Comparison of ENCODE assay signal across 11 cellular contexts in the genomic region with DNA sequence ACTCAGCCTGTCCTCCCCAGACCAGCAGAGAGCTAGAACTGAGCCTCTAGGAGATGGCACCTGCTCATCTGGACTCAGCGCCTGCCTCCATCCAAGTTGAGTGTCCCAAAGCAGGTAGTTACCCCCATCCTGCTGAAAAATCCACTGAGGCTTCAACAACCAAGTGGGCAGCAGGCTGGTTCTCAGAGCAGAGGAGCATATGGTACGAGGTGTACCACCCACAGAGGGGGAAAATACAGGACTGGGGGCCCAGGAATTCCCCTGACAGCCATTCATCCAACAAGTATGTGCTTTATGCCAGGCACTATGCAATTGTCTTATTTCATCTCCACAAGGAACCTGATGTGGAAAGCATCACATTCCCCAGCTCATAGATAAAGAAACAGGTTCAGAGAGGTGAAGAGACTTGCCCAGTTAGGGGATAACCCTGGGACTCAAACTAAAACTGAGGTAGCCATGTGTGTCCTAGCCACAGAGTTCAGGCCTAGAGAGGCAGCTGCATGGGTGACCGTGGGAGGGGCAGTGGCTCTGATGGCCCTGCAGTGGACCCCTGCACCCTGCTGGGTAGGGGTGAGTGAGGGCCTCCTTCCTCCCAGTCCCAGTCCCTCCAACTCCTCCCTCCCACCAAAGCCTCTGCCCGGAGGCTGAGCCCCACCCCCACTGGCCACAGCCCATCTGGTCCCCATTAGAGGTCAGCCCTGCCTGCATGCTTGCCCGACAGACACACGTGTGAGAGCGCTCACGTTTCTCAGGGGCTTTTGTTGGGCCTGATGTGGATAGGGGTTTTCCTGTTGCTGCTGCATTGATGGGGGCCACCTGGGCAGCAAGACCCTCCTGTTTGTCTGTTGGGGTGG. TPM values are rescaled to one million over a fixed set of nuclear protein-coding genes. Genes with fewer than 3 reads are reported as not detected.
DNase-seq lines count a peak whose midpoint lies in the region; ATAC-seq, FAIRE-seq and TF ChIP-seq lines count a peak whose summit lies in the region.
"Had no signal": no experiment of that assay in that cellular context is flagged by ENCODE, and none has a peak within 500 bp of the region (broad histone marks: within the 10 kb centered on the region; RNA-seq: fewer than 3 reads in every experiment).

No MANE protein-coding gene starts in this region.

- no peaks in the 10 kb centered on the region for H3K79me2 ChIP-seq in fibroblast of lung (ENCODE audit: control insufficient read depth, insufficient read depth, low read length)
- H3K79me2 ChIP-seq in mesendoderm (ENCODE audit: control insufficient read depth, insufficient read depth, low read length): no peaks in the 10 kb centered on the region
- H3K79me2 ChIP-seq: parathyroid adenoma had no signal

- no peak overlapping the region for H4K5ac ChIP-seq in mesendoderm (ENCODE audit: low read length)

- no peak overlapping the region for H2BK120ac ChIP-seq in mesendoderm (ENCODE audit: low read depth, low read length)

- DNase-seq in A549 (ENCODE audit: low read depth in 1 of 2, low spot score in 1 of 2): no peak
- peak; percentile 53 to 61 for DNase-seq in fibroblast of lung (ENCODE audit: low read depth in 2 of 2)
- DNase-seq in DMS53 (lab: John Stamatoyannopoulos, UW): no peak
- DNase-seq in mesendoderm: no peak
- DNase-seq in NCI-H2081 treated with DMSO at 0.1 percent for 48 hours (lab: John Stamatoyannopoulos, UW): no peak
- DNase-seq in GM19240 (ENCODE audit: insufficient read length, low spot score): no peak

- H3K27me3 ChIP-seq in fibroblast of lung (ENCODE audit: control insufficient read depth, insufficient read depth, low read length) (no peaks in the 10 kb centered on the region), mesendoderm (ENCODE audit: insufficient read depth, low read length, poor library complexity) (no peaks in the 10 kb centered on the region)

- TF ChIP-seq CTCF in A549 (IDR thresholded peaks at IDR 0.05) (no peak), fibroblast of lung (conservative IDR thresholded peaks at IDR 0.05 in 1 of 2, IDR thresholded peaks at IDR 0.05 in 1 of 2; ENCODE audit: low read depth in 1 of 2, low read length in 2 of 2) (no peak)

- no peak overlapping the region for H2BK5ac ChIP-seq in mesendoderm (ENCODE audit: low read length)

- H3K9ac ChIP-seq in fibroblast of lung (ENCODE audit: insufficient read depth, low read length) (no peak overlapping the region), mesendoderm (ENCODE audit: low read length) (no peak overlapping the region)
- H3K9ac ChIP-seq: parathyroid adenoma had no signal

- no peak overlapping the region for H3K23ac ChIP-seq in mesendoderm (ENCODE audit: low read length)

- no peaks in the 10 kb centered on the region for H3K79me1 ChIP-seq in mesendoderm (ENCODE audit: low read length)

- no peak for TF ChIP-seq RAD21 in A549 (conservative IDR thresholded peaks at IDR 0.05 in 1 of 2, IDR thresholded peaks at IDR 0.05 in 1 of 2)

- no peaks in the 10 kb centered on the region for H3K9me3 ChIP-seq in A549
- no peaks in the 10 kb centered on the region for H3K9me3 ChIP-seq in fibroblast of lung (ENCODE audit: control insufficient read depth, insufficient read depth, low read depth, low read length)

- no peak overlapping the region for H3K4me2 ChIP-seq in A549
- peak overlapping the region; percentile 37 for H3K4me2 ChIP-seq in fibroblast of lung (ENCODE audit: extremely low read depth, insufficient read depth, low read length)
- H3K4me2 ChIP-seq in mesendoderm (ENCODE audit: low read length): no peak overlapping the region

- no peak for FAIRE-seq in A549 (lab: Jason Lieb, UNC)

- no peak overlapping the region for H3K4ac ChIP-seq in mesendoderm (ENCODE audit: low read depth, low read length)

- TF ChIP-seq POLR2A in A549 (IDR thresholded peaks at IDR 0.05; ENCODE audit: low read length): no peak

- H3K56ac ChIP-seq in mesendoderm (ENCODE audit: low read length): no peak overlapping the region

- POLR2A ChIA-PET in A549 (lab: Yijun Ruan, JAX): no interaction called here

- H4K20me1 ChIP-seq in fibroblast of lung (ENCODE audit: control insufficient read depth, extremely low read depth, insufficient read depth, low read length): no peaks in the 10 kb centered on the region

- H3K4me3 ChIP-seq in A549 (no peak overlapping the region), fibroblast of lung (replicated peaks in 1 of 4; ENCODE audit: control extremely low read depth in 1 of 4, insufficient read depth in 1 of 4, low read depth in 3 of 4, low read length in 4 of 4) (no peak overlapping the region), mesendoderm (ENCODE audit: low read length) (no peak overlapping the region)

- no peak overlapping the region for H2AFZ ChIP-seq in fibroblast of lung (ENCODE audit: low read length)
- H2AFZ ChIP-seq: parathyroid adenoma had no signal

- H3K27ac ChIP-seq in A549 (peak overlapping the region in 1 of 2 experiments; percentile 42; a peak in 2 of 6 replicates), fibroblast of lung (ENCODE audit: insufficient read depth, low read length) (peak overlapping the region; percentile 79), mesendoderm (ENCODE audit: low read depth, low read length) (no peak overlapping the region)
- H3K27ac ChIP-seq: parathyroid adenoma had no signal

- H3K18ac ChIP-seq in mesendoderm (ENCODE audit: low read length): no peak overlapping the region

- CTCF ChIA-PET in A549 (lab: Yijun Ruan, JAX): interaction anchor here (0.6 to 2.4 kb wide), 5 partner anchors 14 to 206 kb away, joined by 3 to 7 read pairs (median 3); no protein-coding TSS in a partner anchor

- H2BK15ac ChIP-seq in mesendoderm (replicated peaks; ENCODE audit: low read depth): no peak overlapping the region

- no peak for TF ChIP-seq EP300 in A549 (IDR thresholded peaks at IDR 0.05)

- no peak for ATAC-seq in A549
- peak; percentile 44 for ATAC-seq in GM19328 (IDR thresholded peaks at IDR 0.05; ENCODE audit: unreplicated experiment)
- ATAC-seq in HG03108 (IDR thresholded peaks at IDR 0.05; ENCODE audit: unreplicated experiment): peak; percentile 77
- ATAC-seq: CD8-positive, alpha-beta T cell had no signal

- 71% methylated on average over 4 of the region's 8 CpGs for WGBS in A549 (ENCODE audit: missing lambda C conversion rate)
- WGBS in mesendoderm (ENCODE audit: extremely low coverage, insufficient coverage, low lambda C conversion rate): no CpG with 5 or more reads among the region's 8 CpGs

- H3K36me3 ChIP-seq in fibroblast of lung (ENCODE audit: control insufficient read depth, insufficient read depth, low read length) (peaks cover 26% of the 10 kb centered on the region), mesendoderm (ENCODE audit: control insufficient read depth, insufficient read depth, low read length) (no peaks in the 10 kb centered on the region)

- H4K8ac ChIP-seq in mesendoderm (ENCODE audit: low read depth, low read length): no peak overlapping the region

- H2AK5ac ChIP-seq in mesendoderm (ENCODE audit: low read length): no peak overlapping the region

- H3K4me1 ChIP-seq in A549 (peaks cover 32% of the 10 kb centered on the region), fibroblast of lung (ENCODE audit: control insufficient read depth, extremely low read depth, insufficient read depth, low read length) (peaks cover 39% of the 10 kb centered on the region), mesendoderm (ENCODE audit: control insufficient read depth, low read depth, low read length) (no peaks in the 10 kb centered on the region)

TF ChIP-seq in A549, 52 proteins besides CTCF, POLR2A, EP300 and RAD21:
- no peak for TF ChIP-seq ZFP36 (IDR thresholded peaks at IDR 0.05; ENCODE audit: borderline replicate concordance, partially characterized antibody)
- TF ChIP-seq, protein P1, sequence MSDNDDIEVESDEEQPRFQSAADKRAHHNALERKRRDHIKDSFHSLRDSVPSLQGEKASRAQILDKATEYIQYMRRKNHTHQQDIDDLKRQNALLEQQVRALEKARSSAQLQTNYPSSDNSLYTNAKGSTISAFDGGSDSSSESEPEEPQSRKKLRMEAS (IDR thresholded peaks at IDR 0.05): 0 out of 2 replicates have a peak, but pooled peaks have one; percentile 22
TF ChIP-seq in A549: peak in this region for 1.

RNA-seq across cellular contexts. Expression of a gene that starts 11.4 kb away (rescaled TPM):
- not detected in 2 replicates for polyA plus RNA-seq in A549 (2011; rRNA removed)
- 0.07 and 0.09 TPM in 2 replicates for polyA plus RNA-seq in A549 (2012; cell fraction: cytosol; rRNA removed)
- 0.42 and 0.56 TPM in 2 replicates for polyA plus RNA-seq in A549 (2012; cell fraction: nucleus; rRNA removed)
- polyA plus RNA-seq in A549 (2017; fragmentation: RNase III; extraction: RNeasy Plus Mini Kit Qiagen cat#74134 plus additional on column Dnase treatment): 0.09 to 0.28 TPM (median 0.20 TPM) in 3 replicates
- polyA minus RNA-seq in A549 (2011; rRNA and poly(A)+ RNA removed): 0.39 TPM in 1 of 2 replicates, not detected in the other
- 44.4 and 67.2 TPM in 2 replicates for total RNA-seq in fibroblast of lung
- polyA plus RNA-seq in fibroblast of lung: 10.7 and 41.5 TPM in 2 replicates
- polyA plus RNA-seq in fibroblast of lung (2012): 24.9 and 115 TPM in 2 replicates
- polyA minus RNA-seq in fibroblast of lung (ENCODE audit: low replicate concordance): 19.9 and 35.9 TPM in 2 replicates
- 4.9 TPM for polyA plus RNA-seq in mesendoderm (2013, experiment 1 of 2)
- 5.2 TPM for polyA plus RNA-seq in mesendoderm (2013, experiment 2 of 2)
- total RNA-seq: CD8-positive, alpha-beta T cell; NCI-H460 had no signal

RNA-seq across cellular contexts. Expression of a gene that starts 25.3 kb away (rescaled TPM):
- polyA plus RNA-seq in A549 (2011; rRNA removed): 4.1 and 4.6 TPM in 2 replicates
- 2.1 and 3.2 TPM in 2 replicates for polyA plus RNA-seq in A549 (2012; cell fraction: cytosol; rRNA removed)
- polyA plus RNA-seq in A549 (2012; cell fraction: nucleus; rRNA removed): 8.2 and 10.1 TPM in 2 replicates
- polyA plus RNA-seq in A549 (2017; fragmentation: RNase III; extraction: RNeasy Plus Mini Kit Qiagen cat#74134 plus additional on column Dnase treatment): 3.2 to 4.2 TPM (median 3.6 TPM) in 3 replicates
- polyA minus RNA-seq in A549 (2011; rRNA and poly(A)+ RNA removed): 5.6 and 6.8 TPM in 2 replicates
- 1.3 and 4.1 TPM in 2 replicates for total RNA-seq in fibroblast of lung
- polyA plus RNA-seq in fibroblast of lung: 1.1 and 3.4 TPM in 2 replicates
- polyA plus RNA-seq in fibroblast of lung (2012): 0.69 and 2.3 TPM in 2 replicates
- 5.7 TPM in 1 of 2 replicates, not detected in the other for polyA minus RNA-seq in fibroblast of lung (ENCODE audit: low replicate concordance)
- 0.15 TPM for polyA plus RNA-seq in mesendoderm (2013, experiment 1 of 2)
- polyA plus RNA-seq in mesendoderm (2013, experiment 2 of 2): 0.25 TPM

RNA-seq across cellular contexts. Expression of a gene that starts 41.3 kb away (rescaled TPM):
- polyA plus RNA-seq in A549 (2011; rRNA removed) (45.0 and 64.9 TPM in 2 replicates), A549 (2017; fragmentation: RNase III; extraction: RNeasy Plus Mini Kit Qiagen cat#74134 plus additional on column Dnase treatment) (35.1 to 40.3 TPM (median 36.4 TPM) in 3 replicates), fibroblast of lung (184 and 187 TPM in 2 replicates)
- 26.4 and 29.2 TPM in 2 replicates for polyA plus RNA-seq in A549 (2012; cell fraction: cytosol; rRNA removed)
- 49.6 and 58.3 TPM in 2 replicates for polyA plus RNA-seq in A549 (2012; cell fraction: nucleus; rRNA removed)
- 53.0 and 67.7 TPM in 2 replicates for polyA minus RNA-seq in A549 (2011; rRNA and poly(A)+ RNA removed)
- total RNA-seq in fibroblast of lung: 376 and 553 TPM in 2 replicates
- polyA plus RNA-seq in fibroblast of lung (2012): 142 and 147 TPM in 2 replicates
- polyA minus RNA-seq in fibroblast of lung (ENCODE audit: low replicate concordance): 260 and 282 TPM in 2 replicates
- 1.7 TPM for polyA plus RNA-seq in mesendoderm (2013, experiment 1 of 2)
- 1.8 TPM for polyA plus RNA-seq in mesendoderm (2013, experiment 2 of 2)
- total RNA-seq: CD8-positive, alpha-beta T cell had no signal

Comparison
In these comparisons a context has a peak if more than half of its experiments do, and no peak if none do; other contexts are left out.
1. ATAC-seq: peak in GM19328 (single experiment) and HG03108 (single experiment); none in A549 (0 of 2).
2. DNase-seq: peak in fibroblast of lung (2 of 2); none in A549 (0 of 2), DMS53 (single experiment), mesendoderm (single experiment), NCI-H2081 treated with DMSO at 0.1 percent for 48 hours (single experiment) and GM19240 (single experiment).
3. RNA of a gene that starts 11.4 kb away (polyA plus RNA-seq): 10.7 to 115 TPM in fibroblast of lung; 0.07 to 0.56 TPM in A549; every median in the first group is over 4 times any median in the second.